Comparison of ENCODE assay signal across 19 cellular contexts in genomic region chr22:47151490-47151889, GRCh38.
DNase-seq lines count a peak whose midpoint lies in the region; FAIRE-seq and TF ChIP-seq lines count a peak whose summit lies in the region.
"Had no signal": no experiment of that assay in that cellular context is flagged by ENCODE, and none has a peak within 500 bp of the region (broad histone marks: within the 10 kb centered on the region; RNA-seq: fewer than 3 reads in every experiment).

No MANE protein-coding gene starts in this region.

- no peak overlapping the region for H2BK120ac ChIP-seq in neuronal stem cell (ENCODE audit: low read depth, low read length)

- no CpG with 5 or more reads among the region's 10 CpGs for WGBS in neuronal stem cell (ENCODE audit: extremely low coverage in 2 of 2, insufficient read length in 2 of 2, insufficient replicate concordance in 1 of 2), 2 donors
- WGBS in ovary, 3 donors = 90 to 94% (median 91%) methylated on average over 10 of the region's 10 CpGs

- no peak overlapping the region for H3K14ac ChIP-seq in neuronal stem cell (ENCODE audit: low read length)

- no peaks in the 10 kb centered on the region for H3K27me3 ChIP-seq in bronchial epithelial cell (ENCODE audit: control insufficient read depth, insufficient read depth, low read length)
- no peaks in the 10 kb centered on the region for H3K27me3 ChIP-seq in neuronal stem cell (ENCODE audit: control insufficient read depth in 3 of 3, insufficient read depth in 3 of 3, low read depth in 1 of 3, low read length in 3 of 3)
- H3K27me3 ChIP-seq in ovary = no peaks in the 10 kb centered on the region
- H3K27me3 ChIP-seq: heart left ventricle, tibial artery had no signal

- no peak for TF ChIP-seq POLR2A in NB4 (IDR thresholded peaks at IDR 0.05; ENCODE audit: extremely low read depth, insufficient read length)
- TF ChIP-seq POLR2A in ovary (IDR thresholded peaks at IDR 0.05) = no peak

- no peaks in the 10 kb centered on the region for H3K79me1 ChIP-seq in neuronal stem cell (ENCODE audit: low read depth, low read length)

- no peak overlapping the region for H4K91ac ChIP-seq in neuronal stem cell (ENCODE audit: low read depth, low read length, poor library complexity)

- no peak overlapping the region for H3K27ac ChIP-seq in neuronal stem cell (replicated peaks; ENCODE audit: low read length)
- H3K27ac ChIP-seq in ovary = no peak overlapping the region
- H3K27ac ChIP-seq: heart left ventricle, tibial artery had no signal

- H3K4me1 ChIP-seq in neuronal stem cell (ENCODE audit: control insufficient read depth in 2 of 2, insufficient read depth in 1 of 2, low read depth in 1 of 2, low read length in 2 of 2) (peaks cover 0 to 3% of the 10 kb centered on the region in 2 donors), ovary (ENCODE audit: insufficient read depth) (peaks cover 5% of the 10 kb centered on the region)
- H3K4me1 ChIP-seq: HAP-1 had no signal

- no peak overlapping the region for H3K18ac ChIP-seq in neuronal stem cell (ENCODE audit: low read length)

- H3K36me3 ChIP-seq in bronchial epithelial cell (ENCODE audit: control insufficient read depth, insufficient read depth, low read length) (no peaks in the 10 kb centered on the region), neuronal stem cell (replicated peaks in 1 of 2; ENCODE audit: control insufficient read depth in 2 of 2, insufficient read depth in 2 of 2, low read length in 2 of 2) (no peaks in the 10 kb centered on the region), ovary (no peaks in the 10 kb centered on the region)
- H3K36me3 ChIP-seq: HAP-1, heart left ventricle had no signal

- H4K8ac ChIP-seq in neuronal stem cell (ENCODE audit: low read depth, low read length) = no peak overlapping the region

- no peaks in the 10 kb centered on the region for H3K9me3 ChIP-seq in neuronal stem cell (replicated peaks in 1 of 2; ENCODE audit: control insufficient read depth in 2 of 2, insufficient read depth in 1 of 2, low read depth in 1 of 2, low read length in 2 of 2)
- H3K9me3 ChIP-seq in ovary = no peaks in the 10 kb centered on the region
- H3K9me3 ChIP-seq: HAP-1 had no signal

- TF ChIP-seq EP300 in ovary (IDR thresholded peaks at IDR 0.05) = no peak

- H3K9ac ChIP-seq in neuronal stem cell (ENCODE audit: low read depth, low read length, poor library complexity) = no peak overlapping the region

- no peak for FAIRE-seq in bronchial epithelial cell (lab: Jason Lieb, UNC)
- FAIRE-seq: keratinocyte had no signal

- DNase-seq in ELR (ENCODE audit: low read depth) (peak; percentile 83), NB4 (ENCODE audit: low read depth) (peak; percentile 89), bronchial epithelial cell (ENCODE audit: low read depth) (peak; percentile 13), neuronal stem cell (ENCODE audit: low spot score) (no peak), ovary (no peak), NCI-H524 (lab: John Stamatoyannopoulos, UW) (no peak), DMS 273 (lab: John Stamatoyannopoulos, UW; ENCODE audit: unreplicated experiment) (no peak)
- no peak for DNase-seq in activated effector memory CD4-positive, alpha-beta T cell treated with Interleukin-2 at 50 U/mL for 16 hours
- DNase-seq: activated CD4-positive, CD25-positive, alpha-beta regulatory T cell treated with anti-CD3 and anti-CD28 coated beads, Interleukin-2, amount 50 U/mL, for 72 hours; activated gamma-delta T cell; heart left ventricle; NCI-H1694 treated with DMSO at 0.1 percent for 48 hours; NCI-H446; Right ventricle myocardium superior; stimulated activated CD4-positive, alpha-beta T cell treated with anti-CD3 and anti-CD28 coated beads, Interleukin-12 subunit alpha, Interleukin-12 subunit beta, amount 100 ng/mL, for 4 hours; stimulated activated naive CD4-positive, alpha-beta T cell; tibial artery had no signal

- TF ChIP-seq CTCF in NB4 (IDR thresholded peaks at IDR 0.05; ENCODE audit: low read depth, low read length) (no peak), bronchial epithelial cell (IDR thresholded peaks at IDR 0.05; ENCODE audit: insufficient read depth, low read length, severe bottlenecking) (no peak), ovary (IDR thresholded peaks at IDR 0.05) (no peak)

- H2AFZ ChIP-seq in neuronal stem cell (ENCODE audit: low read length) = no peak overlapping the region

- intact Hi-C loops in ovary (cut with DNase I) = no loop called here

- H3K4me2 ChIP-seq in neuronal stem cell (ENCODE audit: insufficient read depth, low read length, poor library complexity, severe bottlenecking) = no peak overlapping the region

- no peak overlapping the region for H2BK12ac ChIP-seq in neuronal stem cell (ENCODE audit: low read length)

- H2BK15ac ChIP-seq in neuronal stem cell (ENCODE audit: low read length) = no peak overlapping the region

- H2BK5ac ChIP-seq in neuronal stem cell (ENCODE audit: low read length) = no peak overlapping the region

- H2AK5ac ChIP-seq in neuronal stem cell (ENCODE audit: low read depth, low read length) = peak overlapping the region; percentile 32

- H3K4me3 ChIP-seq in NB4 (ENCODE audit: low read depth, low read length) = no peak overlapping the region
- H3K4me3 ChIP-seq in bronchial epithelial cell (ENCODE audit: low read depth, low read length) = no peak overlapping the region
- no peak overlapping the region for H3K4me3 ChIP-seq in neuronal stem cell (ENCODE audit: low read length in 2 of 2)
- H3K4me3 ChIP-seq in ovary = no peak overlapping the region
- H3K4me3 ChIP-seq: HAP-1, heart left ventricle, tibial artery had no signal

- no peak overlapping the region for H3K4ac ChIP-seq in neuronal stem cell (ENCODE audit: low read length)

- H3K23ac ChIP-seq in neuronal stem cell (ENCODE audit: low read depth, low read length, poor library complexity) = peak overlapping the region; percentile 67

Comparison
In these comparisons a context has a peak if more than half of its experiments do, and no peak if none do; other contexts are left out.
1. DNase-seq: peak in ELR (single experiment), NB4 (single experiment) and bronchial epithelial cell (single experiment); none in neuronal stem cell (single experiment), activated effector memory CD4-positive, alpha-beta T cell treated with Interleukin-2 at 50 U/mL for 16 hours (single experiment), ovary (0 of 5), NCI-H524 (0 of 2) and DMS 273 (single experiment).